8 cellular contexts compared by ENCODE assay signal in the genomic region with DNA sequence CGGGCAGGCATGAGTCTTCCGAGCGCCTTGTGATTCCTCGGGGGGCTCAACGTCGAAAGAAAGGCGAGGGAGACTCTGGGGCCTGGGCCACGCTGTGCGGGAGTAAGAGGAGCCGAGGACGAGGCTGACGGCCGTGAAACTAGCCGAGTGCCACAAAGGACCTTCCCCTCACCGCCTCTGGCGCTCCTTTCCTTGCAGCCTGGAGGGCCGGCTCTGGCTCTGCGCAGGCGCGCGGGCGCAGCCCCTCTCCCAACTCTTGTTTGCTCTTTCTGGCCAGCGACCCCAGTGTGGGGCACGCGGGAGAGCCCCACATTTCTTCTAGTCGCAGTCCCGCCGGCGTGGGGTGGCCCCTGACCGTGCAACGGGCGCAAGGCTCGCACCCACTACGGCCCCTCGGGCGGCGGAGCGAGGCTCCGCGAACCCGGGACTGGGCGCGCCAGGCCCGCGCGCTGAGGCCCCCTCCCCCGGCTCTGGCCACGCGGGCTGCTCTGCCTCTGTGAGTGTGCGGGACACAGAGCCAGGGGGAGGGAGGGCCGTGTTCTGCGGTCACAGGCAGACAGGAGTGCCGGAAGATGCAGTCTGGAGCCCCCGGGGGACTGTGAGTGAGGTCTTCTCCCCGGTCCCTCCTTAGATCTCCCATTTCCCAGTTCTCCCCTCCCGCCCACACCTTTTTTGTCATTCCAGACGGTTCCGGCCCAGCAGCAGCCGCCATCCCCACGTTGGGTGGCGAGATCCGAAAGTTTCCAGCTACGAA. TPM values are rescaled to one million over a fixed set of nuclear protein-coding genes. Genes with fewer than 3 reads are reported as not detected.
DNase-seq lines count a peak whose midpoint lies in the region; ATAC-seq and TF ChIP-seq lines count a peak whose summit lies in the region.

No MANE protein-coding gene starts in this region.

- H3K4me3 ChIP-seq in mammary epithelial cell (replicated peaks in 1 of 3; ENCODE audit: insufficient read depth in 1 of 3, low read depth in 2 of 3, low read length in 3 of 3) = peak overlapping the region; percentile 76 to 86 (median 81)
- peak overlapping the region; percentile 81 to 99 (median 97) for H3K4me3 ChIP-seq in skin epidermis

- DNase-seq in GM13977 (ENCODE audit: low spot score) (peak; percentile 55), NCI-H2081 treated with DMSO at 0.1 percent for 48 hours (lab: John Stamatoyannopoulos, UW) (peak; percentile 5), mammary epithelial cell (peak; percentile 45), inferior parietal cortex (ENCODE audit: extremely low spot score) (peak; percentile 69)

- peak overlapping the region; percentile 100 for H3K27ac ChIP-seq in VCaP
- peak overlapping the region; percentile 82 for H3K27ac ChIP-seq in mammary epithelial cell (ENCODE audit: insufficient read depth, low read depth, low read length)
- peak overlapping the region; percentile 90 to 100 (median 99) for H3K27ac ChIP-seq in skin epidermis

- peaks cover 2% of the 10 kb centered on the region for H3K36me3 ChIP-seq in mammary epithelial cell (ENCODE audit: insufficient read depth, low read length)

- peak overlapping the region; percentile 83 for H2AFZ ChIP-seq in mammary epithelial cell (ENCODE audit: low read depth, low read length)

- H3K79me2 ChIP-seq in mammary epithelial cell (ENCODE audit: insufficient read depth, low read length) = peaks cover 40% of the 10 kb centered on the region

- no peaks in the 10 kb centered on the region for H3K27me3 ChIP-seq in mammary epithelial cell (ENCODE audit: insufficient read depth, low read length)

- in situ Hi-C loops in GM13977 (cut with MboI; ENCODE audit: low pct_unique_long_range_greater_than_20kb, low sequenced_read_pairs, unreplicated experiment) = no loop called here
- in situ Hi-C loops in mammary epithelial cell (cut with MboI; ENCODE audit: low sequenced_read_pairs in 2 of 2) = no loop called here

- dilution Hi-C loops in mammary epithelial cell (cut with HindIII; ENCODE audit: low sequenced_read_pairs) = no loop called here

- CTCF ChIA-PET in mammary epithelial cell (lab: Charles Lee; ENCODE audit: low non-redundant PET) = interaction anchor here (0.6 kb wide), 1 partner anchor 46 kb away, joined by 3 read pairs; no protein-coding TSS in a partner anchor

- ATAC-seq in HG02938 (IDR thresholded peaks at IDR 0.05; ENCODE audit: unreplicated experiment) (no peak), HG03095 (IDR thresholded peaks at IDR 0.05; ENCODE audit: unreplicated experiment) (no peak)

- BruUV-seq in mammary epithelial cell (replicated peaks; lab: Mats Ljungman, UMichigan) = no TSS peak

- peak overlapping the region; percentile 87 for H3K9ac ChIP-seq in mammary epithelial cell (ENCODE audit: insufficient read depth, low read length)

- H3K9me3 ChIP-seq in mammary epithelial cell (replicated peaks; ENCODE audit: insufficient read depth, low read length) = no peaks in the 10 kb centered on the region

- peaks cover 4% of the 10 kb centered on the region for H3K4me1 ChIP-seq in mammary epithelial cell (ENCODE audit: insufficient read depth, low read length)

- intact Hi-C loops in mammary epithelial cell (cut with micrococcal nuclease) = loop anchor here (1.0 to 5.0 kb wide), 5 partner anchors 21 to 160 kb away; a partner anchor contains a TSS

- H4K20me1 ChIP-seq in mammary epithelial cell (ENCODE audit: insufficient read depth, low read length) = no peaks in the 10 kb centered on the region

- TF ChIP-seq CTCF in GM13977 (IDR thresholded peaks at IDR 0.05; ENCODE audit: extremely low read depth, insufficient read depth, missing control alignments) = no peak
- TF ChIP-seq CTCF in VCaP (conservative IDR thresholded peaks at IDR 0.05) = no peak
- no peak for TF ChIP-seq CTCF in mammary epithelial cell (conservative IDR thresholded peaks at IDR 0.05 in 1 of 2, IDR thresholded peaks at IDR 0.05 in 1 of 2; ENCODE audit: extremely low read depth in 1 of 2, insufficient read depth in 1 of 2, low read depth in 1 of 2, low read length in 2 of 2)

- peak overlapping the region; percentile 94 for H3K4me2 ChIP-seq in mammary epithelial cell (ENCODE audit: insufficient read depth, low read depth, low read length)

- under 1% methylated on average over 17 of the region's 63 CpGs for WGBS in mammary epithelial cell (ENCODE audit: low coverage, missing lambda C conversion rate)

RNA-seq across cellular contexts. Expression of a gene that starts 1.0 kb away (rescaled TPM):
- 10 to 100 TPM; 28.3 to 30.3 TPM for total RNA-seq in mammary epithelial cell
- polyA plus RNA-seq in mammary epithelial cell = 15.1 TPM
- polyA minus RNA-seq in mammary epithelial cell = 43.0 TPM

RNA-seq across cellular contexts. Expression of a gene that starts 20.9 kb away (rescaled TPM):
- 10 to 100 TPM; 32.2 to 54.3 TPM for total RNA-seq in mammary epithelial cell
- polyA plus RNA-seq in mammary epithelial cell = 73.3 TPM
- polyA minus RNA-seq in mammary epithelial cell = 22.1 TPM

RNA-seq across cellular contexts. Expression of a gene that starts 21.3 kb away (rescaled TPM):
- 10 to 100 TPM; 79.2 to 96.0 TPM for total RNA-seq in mammary epithelial cell
- polyA plus RNA-seq in mammary epithelial cell = 61.5 TPM
- 85.0 TPM for polyA minus RNA-seq in mammary epithelial cell

Comparison
In these comparisons a context has a peak if more than half of its experiments do, and no peak if none do; other contexts are left out.
1. DNase-seq: peak in every context shown above with its lines; median percentile 69 in inferior parietal cortex; 55 in GM13977; 45 in mammary epithelial cell; 5 in NCI-H2081 treated with DMSO at 0.1 percent for 48 hours.